ENCODE assay signal across 24 cellular contexts in genomic region chr16:89073346-89074221, GRCh38.
"Had no signal": no experiment of that assay in that cellular context is flagged by ENCODE, and none has a peak within 500 bp of the region (broad histone marks: within the 10 kb centered on the region; RNA-seq: fewer than 3 reads in every experiment).

No MANE protein-coding gene starts in this region.

- H3K79me2 ChIP-seq: hepatocyte had no signal

- ATAC-seq: activated naive CD8-positive, alpha-beta T cell treated with anti-CD3 and anti-CD28 coated beads, Interleukin-2, amount 50 U/mL, for 24 hours; gastroesophageal sphincter; pancreas had no signal

- H3K4me2 ChIP-seq: hepatocyte had no signal

- H3K27ac ChIP-seq: gastroesophageal sphincter, hepatocyte, pancreas, prostate gland, tibial nerve had no signal

- H3K4me1 ChIP-seq: gastroesophageal sphincter, pancreas, prostate gland, tibial nerve had no signal

- H3K4me3 ChIP-seq: gastroesophageal sphincter, hepatocyte, pancreas, prostate gland, tibial nerve had no signal

- H3K36me3 ChIP-seq: gastroesophageal sphincter, pancreas, prostate gland, tibial nerve had no signal

- DNase-seq: activated CD4-positive, alpha-beta memory T cell treated with anti-CD3 and anti-CD28 coated beads, Interleukin-2, amount 10 ng/mL, durations not matched to agents 7 days and 5 days; activated CD4-positive, alpha-beta T cell treated with anti-CD3 and anti-CD28 coated beads for 1 hour; activated CD4-positive, alpha-beta T cell treated with anti-CD3 and anti-CD28 coated beads, Interleukin-2, amount 10 ng/mL, durations not matched to agents 7 days and 5 days; activated CD8-positive, alpha-beta memory T cell treated with anti-CD3 and anti-CD28 coated beads, Interleukin-2, amount 50 U/mL, for 48 hours; activated gamma-delta T cell; activated naive CD8-positive, alpha-beta T cell treated with anti-CD3 and anti-CD28 coated beads, Interleukin-2, amount 50 U/mL, for 24 hours; activated T-cell treated with anti-CD3 and anti-CD28 coated beads, Interleukin-2, amount 50 U/mL, for 24 hours; amygdala; caudate nucleus; islet precursor cell; mammary epithelial cell; naive B cell; nephron progenitor cell; retina; stimulated activated CD4-positive, alpha-beta T cell treated with anti-CD3 and anti-CD28 coated beads, Interleukin-15, amount 100 ng/mL, for 24 hours; stimulated activated CD4-positive, alpha-beta T cell treated with anti-CD3 and anti-CD28 coated beads, Interleukin-2, amount 100 ng/mL, for 24 hours; stimulated activated naive CD4-positive, alpha-beta T cell treated with Interleukin-2 at 50 U/mL for 16 hours; T-helper 2 cell had no signal

- H3K27me3 ChIP-seq: hepatocyte, pancreas had no signal

- H3K9me3 ChIP-seq: gastroesophageal sphincter, pancreas, prostate gland, tibial nerve had no signal

- H2AFZ ChIP-seq: hepatocyte had no signal

- FAIRE-seq: endothelial cell of umbilical vein, pancreas had no signal
